18 cellular contexts compared by ENCODE assay signal in the genomic region with DNA sequence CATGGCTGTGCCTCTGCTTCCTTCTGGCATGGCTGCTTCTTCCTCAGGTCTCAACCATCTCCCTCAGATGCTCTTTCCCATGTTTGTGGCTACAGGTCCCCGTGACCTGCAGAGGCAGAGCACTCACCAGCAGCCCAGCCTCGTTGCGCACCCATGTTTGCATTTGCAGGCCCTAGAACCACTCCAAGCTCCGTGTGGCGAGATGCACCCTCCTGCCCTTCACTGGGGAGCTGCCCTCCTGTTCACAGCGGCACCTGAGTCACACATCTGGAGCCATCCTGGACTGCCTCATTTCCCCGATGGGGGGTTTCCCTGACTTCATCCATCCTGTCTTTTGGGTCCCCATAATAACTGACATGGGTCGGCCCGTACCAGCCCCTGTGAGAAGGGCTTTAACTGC. TPM values are rescaled to one million over a fixed set of nuclear protein-coding genes. Genes with fewer than 3 reads are reported as not detected.
DNase-seq lines count a peak whose midpoint lies in the region; ATAC-seq and TF ChIP-seq lines count a peak whose summit lies in the region.
"Had no signal": no experiment of that assay in that cellular context is flagged by ENCODE, and none has a peak within 500 bp of the region (broad histone marks: within the 10 kb centered on the region; RNA-seq: fewer than 3 reads in every experiment).

No MANE protein-coding gene starts in this region.

- H3K4me2 ChIP-seq in GM23248 (ENCODE audit: unreplicated experiment) (peak overlapping the region; percentile 77), mammary epithelial cell (ENCODE audit: insufficient read depth, low read depth, low read length) (peak overlapping the region; percentile 85)

- dilution Hi-C loops in mammary epithelial cell (cut with HindIII; ENCODE audit: low sequenced_read_pairs), result no loop called here

- 91 to 92% methylated on average over 9 of the region's 9 CpGs for whole genome bisulfite sequencing in GM23248 (ENCODE audit: low coverage in 1 of 2, low lambda C conversion rate in 2 of 2, missing lambda C conversion rate in 2 of 2), 2 experiments
- WGBS in mammary epithelial cell (ENCODE audit: low coverage, missing lambda C conversion rate), result 76% methylated on average over 8 of the region's 9 CpGs

- no TSS peak for BruUV-seq in mammary epithelial cell (replicated peaks; lab: Mats Ljungman, UMichigan)

- H3K36me3 ChIP-seq in GM23248 (ENCODE audit: low read depth) (no peaks in the 10 kb centered on the region), mammary epithelial cell (ENCODE audit: insufficient read depth, low read length) (peaks cover 16% of the 10 kb centered on the region), muscle layer of duodenum (ENCODE audit: control insufficient read depth in 1 of 2, insufficient read depth in 2 of 2, low read length in 2 of 2) (no peaks in the 10 kb centered on the region), thoracic aorta (no peaks in the 10 kb centered on the region), uterus (no peaks in the 10 kb centered on the region)

- CTCF ChIA-PET in mammary epithelial cell (lab: Charles Lee; ENCODE audit: low non-redundant PET), result no interaction called here

- H3K27me3 ChIP-seq in GM23248 (replicated peaks; ENCODE audit: insufficient read depth), result no peaks in the 10 kb centered on the region
- no peaks in the 10 kb centered on the region for H3K27me3 ChIP-seq in mammary epithelial cell (ENCODE audit: insufficient read depth, low read length)
- H3K27me3 ChIP-seq in muscle layer of duodenum (ENCODE audit: low read depth, low read length), result no peaks in the 10 kb centered on the region
- no peaks in the 10 kb centered on the region for H3K27me3 ChIP-seq in thoracic aorta (replicated peaks; ENCODE audit: insufficient read depth)
- H3K27me3 ChIP-seq in uterus, result no peaks in the 10 kb centered on the region
- H3K27me3 ChIP-seq: upper lobe of left lung had no signal

- no peak overlapping the region for H3K4me3 ChIP-seq in GM23248
- no peak overlapping the region for H3K4me3 ChIP-seq in mammary epithelial cell (replicated peaks in 1 of 3; ENCODE audit: insufficient read depth in 1 of 3, low read depth in 2 of 3, low read length in 3 of 3)
- no peak overlapping the region for H3K4me3 ChIP-seq in muscle layer of duodenum (ENCODE audit: low read depth in 1 of 2, low read length in 2 of 2)
- peak overlapping the region; percentile 22 for H3K4me3 ChIP-seq in thoracic aorta
- H3K4me3 ChIP-seq in uterus, result no peak overlapping the region
- H3K4me3 ChIP-seq: upper lobe of left lung had no signal

- in situ Hi-C loops in GM23248 (cut with MboI), result no loop called here
- in situ Hi-C loops in mammary epithelial cell (cut with MboI; ENCODE audit: low sequenced_read_pairs in 2 of 2), result no loop called here

- intact Hi-C loops in mammary epithelial cell (cut with micrococcal nuclease), result loop anchor here (5.0 kb wide), 1 partner anchor 78 kb away; no protein-coding TSS in a partner anchor
- intact Hi-C loops in left ventricle myocardium superior (cut with micrococcal nuclease), result no loop called here
- intact Hi-C loops in uterus (cut with DNase I; ENCODE audit: low total_unique reads), result no loop called here

- H3K9ac ChIP-seq in GM23248 (peak overlapping the region; percentile 77), mammary epithelial cell (ENCODE audit: insufficient read depth, low read length) (peak overlapping the region; percentile 83)

- TF ChIP-seq CTCF in mammary epithelial cell (conservative IDR thresholded peaks at IDR 0.05 in 1 of 2, IDR thresholded peaks at IDR 0.05 in 1 of 2; ENCODE audit: extremely low read depth in 1 of 2, insufficient read depth in 1 of 2, low read depth in 1 of 2, low read length in 2 of 2) (no peak), thoracic aorta (IDR thresholded peaks at IDR 0.05) (no peak), uterus (IDR thresholded peaks at IDR 0.05) (no peak)

- ATAC-seq in thoracic aorta (ENCODE audit: insufficient number of reproducible peaks, low FRiP score, low read depth) (no peak), HG03460 (IDR thresholded peaks at IDR 0.05; ENCODE audit: unreplicated experiment) (no peak), left ventricle myocardium superior (no peak)
- ATAC-seq: HCT116 had no signal

- no peaks in the 10 kb centered on the region for H3K9me2 ChIP-seq in GM23248 (ENCODE audit: insufficient read depth)

- H2AFZ ChIP-seq in GM23248, result no peak overlapping the region
- H2AFZ ChIP-seq in mammary epithelial cell (ENCODE audit: low read depth, low read length), result no peak overlapping the region

- H3K4me1 ChIP-seq in GM23248 (ENCODE audit: insufficient read depth) (peaks cover 63% of the 10 kb centered on the region), mammary epithelial cell (ENCODE audit: insufficient read depth, low read length) (peaks cover 74% of the 10 kb centered on the region), muscle layer of duodenum (ENCODE audit: control insufficient read depth in 1 of 2, insufficient read depth in 2 of 2, low read length in 2 of 2) (peaks cover 0 to 20% of the 10 kb centered on the region in 2 donors), thoracic aorta (ENCODE audit: control insufficient read depth in 1 of 2, low read depth in 2 of 2) (peaks cover 23 to 60% of the 10 kb centered on the region in 2 donors), uterus (peaks cover 0 to 4% of the 10 kb centered on the region in 2 donors)

- TF ChIP-seq POLR2A in uterus (IDR thresholded peaks at IDR 0.05), result no peak

- DNase-seq in GM23248 (no peak), mammary epithelial cell (no peak), thoracic aorta (ENCODE audit: low spot score) (no peak), left ventricle myocardium superior (no peak), glomerular visceral epithelial cell (ENCODE audit: extremely low spot score) (no peak), uterus (no peak)
- DNase-seq: activated B cell treated with CpG ODN at 0.5 μM for 24 hours; activated CD4-positive, alpha-beta memory T cell treated with anti-CD3 and anti-CD28 coated beads for 36 hours; activated T-cell treated with anti-CD3 and anti-CD28 coated beads for 4 hours; CD8-positive, alpha-beta memory T cell; DMS79 treated with DMSO at 0.1 percent for 48 hours; kidney glomerular epithelial cell; NCI-H1436 treated with DMSO at 0.1 percent for 48 hours; NCI-H774 had no signal

- peaks cover 66% of the 10 kb centered on the region for H3F3A ChIP-seq in GM23248 (ENCODE audit: insufficient read depth)

- H4K20me1 ChIP-seq in GM23248 (ENCODE audit: insufficient read depth), result no peaks in the 10 kb centered on the region
- no peaks in the 10 kb centered on the region for H4K20me1 ChIP-seq in mammary epithelial cell (ENCODE audit: insufficient read depth, low read length)

- H3K9me3 ChIP-seq in GM23248 (ENCODE audit: low read depth) (no peaks in the 10 kb centered on the region), mammary epithelial cell (replicated peaks; ENCODE audit: insufficient read depth, low read length) (no peaks in the 10 kb centered on the region), muscle layer of duodenum (ENCODE audit: control insufficient read depth in 1 of 2, low read length in 2 of 2) (no peaks in the 10 kb centered on the region), thoracic aorta (no peaks in the 10 kb centered on the region), uterus (no peaks in the 10 kb centered on the region)
- H3K9me3 ChIP-seq: upper lobe of left lung had no signal

- H3K79me2 ChIP-seq in GM23248 (ENCODE audit: insufficient read depth) (peaks cover 84% of the 10 kb centered on the region), mammary epithelial cell (ENCODE audit: insufficient read depth, low read length) (peaks cover 98% of the 10 kb centered on the region)

- H3K27ac ChIP-seq in GM23248, result peak overlapping the region; percentile 99
- peak overlapping the region; percentile 96 for H3K27ac ChIP-seq in mammary epithelial cell (ENCODE audit: insufficient read depth, low read depth, low read length)
- H3K27ac ChIP-seq in muscle layer of duodenum (ENCODE audit: low read length), result peak overlapping the region; percentile 54
- peak overlapping the region; percentile 39 to 62 for H3K27ac ChIP-seq in thoracic aorta
- H3K27ac ChIP-seq in uterus, result no peak overlapping the region

RNA-seq across cellular contexts. Expression of a gene that starts 35.9 kb away (rescaled TPM):
- total RNA-seq in GM23248 (2014; rRNA removed; shearing (Covaris generic)), result 53.5 and 55.0 TPM in 2 replicates
- polyA plus RNA-seq in GM23248 (2016; fragmentation: Nextera tagmentation; extraction: Ambion mirVana) (48.7 and 50.9 TPM in 2 replicates), mammary epithelial cell (169 TPM)
- total RNA-seq in mammary epithelial cell (100 to 1,000 TPM; 304 to 534 TPM), thoracic aorta (10 to 100 TPM; 54.8 to 56.7 TPM), left ventricle myocardium superior (11.2 TPM), uterus (10 to 100 TPM; 36.4 to 73.6 (median 38.7) TPM)
- 379 TPM for polyA minus RNA-seq in mammary epithelial cell
- total RNA-seq: activated B cell treated with CpG ODN at 0.5 μM for 24 hours; activated CD4-positive, alpha-beta memory T cell treated with anti-CD3 and anti-CD28 coated beads for 36 hours; CD8-positive, alpha-beta memory T cell had no signal
- polyA plus RNA-seq: CD8-positive, alpha-beta memory T cell had no signal

Comparison
In these comparisons a context has a peak if more than half of its experiments do, and no peak if none do; other contexts are left out.
1. H3K27ac ChIP-seq: peak in GM23248 (single experiment), mammary epithelial cell (single experiment), muscle layer of duodenum (single experiment) and thoracic aorta (2 of 2); none in uterus (0 of 2).